Comparison of ENCODE assay signal across 15 cellular contexts in the genomic region with DNA sequence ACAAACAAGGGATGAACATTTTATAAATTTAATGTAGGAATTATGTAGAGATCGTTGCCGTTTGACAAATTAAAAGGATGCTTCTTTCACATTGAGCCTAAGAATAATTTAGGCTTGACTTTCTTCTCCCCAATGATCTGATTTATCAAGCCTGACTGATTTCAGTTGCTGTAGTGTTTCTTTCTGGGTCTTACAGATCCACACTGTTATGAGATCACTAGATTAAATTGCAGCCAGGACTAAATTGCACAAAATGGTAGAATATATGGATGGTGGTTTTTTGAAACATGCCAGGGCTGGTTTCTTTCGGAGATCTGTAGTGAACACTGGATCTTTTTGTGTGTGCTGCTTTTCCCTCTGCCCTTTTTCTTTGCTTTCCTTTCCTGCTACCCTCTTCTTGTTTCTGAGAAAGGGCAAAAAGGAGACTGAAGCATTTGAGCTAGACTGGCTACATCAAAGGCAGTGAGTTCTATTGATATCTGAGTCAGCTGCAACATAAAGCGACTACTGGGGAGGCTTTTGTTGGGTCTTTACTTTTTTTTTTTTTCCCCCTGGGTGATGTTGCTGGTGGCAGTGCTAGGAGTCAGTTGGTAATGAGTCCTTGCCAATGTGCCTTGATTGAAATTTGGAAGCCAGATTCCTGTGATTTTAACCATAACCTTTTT.
DNase-seq lines count a peak whose midpoint lies in the region; ATAC-seq and TF ChIP-seq lines count a peak whose summit lies in the region.
"Had no signal": no experiment of that assay in that cellular context is flagged by ENCODE, and none has a peak within 500 bp of the region (broad histone marks: within the 10 kb centered on the region; RNA-seq: fewer than 3 reads in every experiment).

No MANE protein-coding gene starts in this region.

- no peak for DNase-seq in activated naive CD4-positive, alpha-beta T cell treated with anti-CD3 and anti-CD28 coated beads, Interleukin-2, amount 50 U/mL, for 72 hours (ENCODE audit: low spot score in 2 of 2)
- DNase-seq in activated naive CD4-positive, alpha-beta T cell (lab: John Stamatoyannopoulos, UW), result no peak
- DNase-seq in WTC11 (ENCODE audit: low spot score) (no peak), right cardiac atrium (no peak), germinal center (ENCODE audit: low spot score) (no peak), nucleus accumbens (lab: John Stamatoyannopoulos, UW) (no peak), RPMI8226 (no peak)
- DNase-seq: activated CD4-positive, alpha-beta T cell treated with anti-CD3 and anti-CD28 coated beads for 4 hours; DMS 273 treated with DMSO at 0.1 percent for 48 hours; left lung; NCI-H1048; NCI-H2227 treated with DMSO at 0.1 percent for 48 hours; thyroid gland had no signal

- peaks cover 5% of the 10 kb centered on the region for H3K4me1 ChIP-seq in right cardiac atrium (ENCODE audit: control insufficient read depth, insufficient read depth, low read length)
- H3K4me1 ChIP-seq: left lung had no signal

- WGBS in right cardiac atrium, result 86% methylated on average over 4 of the region's 4 CpGs

- peak overlapping the region; percentile 2 to 11 for H3K27ac Mint-ChIP-seq in activated naive CD4-positive, alpha-beta T cell treated with anti-CD3 and anti-CD28 coated beads, Interleukin-2, amount 50 U/mL, for 72 hours
- peak overlapping the region; percentile 34 for H3K27ac Mint-ChIP-seq in WTC11
- peak overlapping the region; percentile 56 for H3K27ac Mint-ChIP-seq in stimulated activated naive CD8-positive, alpha-beta T cell treated with anti-CD3 and anti-CD28 coated beads, Interleukin-15, Interleukin-2, amounts not matched to agents 100 ng/mL and 50 ng/mL, for 24 hours

- H3K27me3 Mint-ChIP-seq in WTC11 (ENCODE audit: low read depth), result no peaks in the 10 kb centered on the region
- no peaks in the 10 kb centered on the region for H3K27me3 Mint-ChIP-seq in stimulated activated naive CD8-positive, alpha-beta T cell treated with anti-CD3 and anti-CD28 coated beads, Interleukin-15, Interleukin-2, amounts not matched to agents 100 ng/mL and 50 ng/mL, for 24 hours
- H3K27me3 Mint-ChIP-seq: IgD-negative memory B cell had no signal

- H3K9me3 Mint-ChIP-seq in activated naive CD4-positive, alpha-beta T cell treated with anti-CD3 and anti-CD28 coated beads, Interleukin-2, amount 50 U/mL, for 72 hours, result no peaks in the 10 kb centered on the region
- peaks cover 5% of the 10 kb centered on the region for H3K9me3 Mint-ChIP-seq in WTC11
- peaks cover 5% of the 10 kb centered on the region for H3K9me3 Mint-ChIP-seq in stimulated activated naive CD8-positive, alpha-beta T cell treated with anti-CD3 and anti-CD28 coated beads, Interleukin-15, Interleukin-2, amounts not matched to agents 100 ng/mL and 50 ng/mL, for 24 hours
- H3K9me3 Mint-ChIP-seq: IgD-negative memory B cell had no signal

- H3K4me3 ChIP-seq in right cardiac atrium (ENCODE audit: low read length), result no peak overlapping the region
- H3K4me3 ChIP-seq: left lung, thyroid gland had no signal

- H3K27me3 ChIP-seq in right cardiac atrium (ENCODE audit: control insufficient read depth, insufficient read depth), result no peaks in the 10 kb centered on the region
- H3K27me3 ChIP-seq: left lung, thyroid gland had no signal

- H3K27ac ChIP-seq in right cardiac atrium (ENCODE audit: low read length), result peak overlapping the region; percentile 83
- H3K27ac ChIP-seq: left lung, thyroid gland had no signal

- no peaks in the 10 kb centered on the region for H3K9me3 ChIP-seq in right cardiac atrium (ENCODE audit: control insufficient read depth, low read length)
- H3K9me3 ChIP-seq: left lung, thyroid gland had no signal

- H3K4me3 Mint-ChIP-seq in WTC11, result no peak overlapping the region
- peak overlapping the region; percentile 12 for H3K4me3 Mint-ChIP-seq in stimulated activated naive CD8-positive, alpha-beta T cell treated with anti-CD3 and anti-CD28 coated beads, Interleukin-15, Interleukin-2, amounts not matched to agents 100 ng/mL and 50 ng/mL, for 24 hours

- intact Hi-C loops in right cardiac atrium (cut with DNase I), result no loop called here

- H3K36me3 Mint-ChIP-seq in activated naive CD4-positive, alpha-beta T cell treated with anti-CD3 and anti-CD28 coated beads, Interleukin-2, amount 50 U/mL, for 72 hours, result peaks cover 0 to 6% of the 10 kb centered on the region in 2 donors
- H3K36me3 Mint-ChIP-seq in WTC11, result peaks cover 5% of the 10 kb centered on the region
- peaks cover 17% of the 10 kb centered on the region for H3K36me3 Mint-ChIP-seq in stimulated activated naive CD8-positive, alpha-beta T cell treated with anti-CD3 and anti-CD28 coated beads, Interleukin-15, Interleukin-2, amounts not matched to agents 100 ng/mL and 50 ng/mL, for 24 hours (ENCODE audit: low read depth)

- no peak for TF ChIP-seq CTCF in WTC11 (IDR thresholded peaks at IDR 0.05)

- ATAC-seq in activated naive CD4-positive, alpha-beta T cell treated with anti-CD3 and anti-CD28 coated beads, Interleukin-2, amount 50 U/mL, for 72 hours, result peak; percentile 41 to 70
- ATAC-seq in WTC11, result peak; percentile 46; the same call in 1 of the 2 replicates
- no peak for ATAC-seq in right cardiac atrium
- ATAC-seq: left lung had no signal

- POLR2A ChIA-PET in WTC11 (lab: Charles Lee), result no interaction called here

- CTCF ChIA-PET in WTC11 (lab: Charles Lee), result no interaction called here

- peaks cover 52% of the 10 kb centered on the region for H3K4me1 Mint-ChIP-seq in WTC11
- peaks cover 68% of the 10 kb centered on the region for H3K4me1 Mint-ChIP-seq in stimulated activated naive CD8-positive, alpha-beta T cell treated with anti-CD3 and anti-CD28 coated beads, Interleukin-15, Interleukin-2, amounts not matched to agents 100 ng/mL and 50 ng/mL, for 24 hours (ENCODE audit: low read depth)

TF ChIP-seq in WTC11, 78 proteins besides CTCF, POLR2A, EP300 and RAD21:
- TF ChIP-seq SOX15 (CRISPR knock-in tag; IDR thresholded peaks at IDR 0.05) (no peak), ZNF423 (CRISPR knock-in tag; IDR thresholded peaks at IDR 0.05) (no peak), HMGA2 (CRISPR knock-in tag; IDR thresholded peaks at IDR 0.05) (no peak), TP53 (CRISPR knock-in tag; IDR thresholded peaks at IDR 0.05) (no peak), FOXK1 (CRISPR knock-in tag; IDR thresholded peaks at IDR 0.05) (no peak), EMX1 (CRISPR knock-in tag; IDR thresholded peaks at IDR 0.05) (no peak), SP1 (CRISPR knock-in tag; conservative IDR thresholded peaks at IDR 0.05) (no peak), TEAD4 (CRISPR knock-in tag; IDR thresholded peaks at IDR 0.05) (no peak), ZBTB21 (CRISPR knock-in tag; IDR thresholded peaks at IDR 0.05; ENCODE audit: borderline replicate concordance) (no peak), JUN (CRISPR knock-in tag; IDR thresholded peaks at IDR 0.05) (no peak)
- TF ChIP-seq, protein P1, sequence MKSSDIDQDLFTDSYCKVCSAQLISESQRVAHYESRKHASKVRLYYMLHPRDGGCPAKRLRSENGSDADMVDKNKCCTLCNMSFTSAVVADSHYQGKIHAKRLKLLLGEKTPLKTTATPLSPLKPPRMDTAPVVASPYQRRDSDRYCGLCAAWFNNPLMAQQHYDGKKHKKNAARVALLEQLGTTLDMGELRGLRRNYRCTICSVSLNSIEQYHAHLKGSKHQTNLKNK (CRISPR knock-in tag; IDR thresholded peaks at IDR 0.05), result no peak
- TF ChIP-seq, protein P2, sequence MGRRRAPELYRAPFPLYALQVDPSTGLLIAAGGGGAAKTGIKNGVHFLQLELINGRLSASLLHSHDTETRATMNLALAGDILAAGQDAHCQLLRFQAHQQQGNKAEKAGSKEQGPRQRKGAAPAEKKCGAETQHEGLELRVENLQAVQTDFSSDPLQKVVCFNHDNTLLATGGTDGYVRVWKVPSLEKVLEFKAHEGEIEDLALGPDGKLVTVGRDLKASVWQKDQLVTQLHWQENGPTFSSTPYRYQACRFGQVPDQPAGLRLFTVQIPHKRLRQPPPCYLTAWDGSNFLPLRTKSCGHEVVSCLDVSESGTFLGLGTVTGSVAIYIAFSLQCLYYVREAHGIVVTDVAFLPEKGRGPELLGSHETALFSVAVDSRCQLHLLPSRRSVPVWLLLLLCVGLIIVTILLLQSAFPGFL (CRISPR knock-in tag; IDR thresholded peaks at IDR 0.05; ENCODE audit: borderline replicate concordance), result no peak
- TF ChIP-seq, protein P3, sequence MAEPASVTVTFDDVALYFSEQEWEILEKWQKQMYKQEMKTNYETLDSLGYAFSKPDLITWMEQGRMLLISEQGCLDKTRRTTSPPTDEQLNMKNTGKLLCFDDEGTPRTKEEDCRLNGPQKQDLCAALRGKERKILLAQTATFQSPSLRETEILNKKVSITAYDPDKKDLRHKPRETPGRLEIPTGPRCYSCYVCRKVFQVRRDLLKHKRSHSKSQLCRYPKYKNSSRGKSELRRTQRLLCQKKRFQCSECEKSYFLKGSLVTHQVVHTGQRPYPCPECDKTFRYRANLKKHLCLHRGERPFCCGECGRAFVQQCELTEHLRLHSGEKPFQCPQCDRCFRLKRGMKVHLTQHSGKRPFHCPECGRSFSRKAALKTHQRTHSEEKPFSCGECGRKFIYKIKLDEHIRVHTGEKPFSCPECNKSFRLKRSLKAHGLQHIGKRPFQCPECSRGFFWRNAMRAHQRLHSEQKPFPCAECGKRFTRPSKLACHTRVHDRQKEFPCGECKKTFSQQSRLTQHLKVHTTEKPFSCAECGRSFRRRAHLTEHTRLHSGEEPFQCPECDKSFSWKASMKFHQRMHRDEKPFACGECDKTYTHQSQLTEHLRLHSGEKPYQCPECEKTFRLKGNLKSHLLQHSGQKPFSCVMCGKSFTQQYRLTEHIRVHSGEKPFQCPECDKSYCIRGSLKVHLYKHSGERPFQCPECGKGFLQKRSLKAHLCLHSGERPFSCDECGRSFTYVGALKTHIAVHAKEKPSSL (CRISPR knock-in tag; conservative IDR thresholded peaks at IDR 0.05), result no peak
- TF ChIP-seq, protein P4, sequence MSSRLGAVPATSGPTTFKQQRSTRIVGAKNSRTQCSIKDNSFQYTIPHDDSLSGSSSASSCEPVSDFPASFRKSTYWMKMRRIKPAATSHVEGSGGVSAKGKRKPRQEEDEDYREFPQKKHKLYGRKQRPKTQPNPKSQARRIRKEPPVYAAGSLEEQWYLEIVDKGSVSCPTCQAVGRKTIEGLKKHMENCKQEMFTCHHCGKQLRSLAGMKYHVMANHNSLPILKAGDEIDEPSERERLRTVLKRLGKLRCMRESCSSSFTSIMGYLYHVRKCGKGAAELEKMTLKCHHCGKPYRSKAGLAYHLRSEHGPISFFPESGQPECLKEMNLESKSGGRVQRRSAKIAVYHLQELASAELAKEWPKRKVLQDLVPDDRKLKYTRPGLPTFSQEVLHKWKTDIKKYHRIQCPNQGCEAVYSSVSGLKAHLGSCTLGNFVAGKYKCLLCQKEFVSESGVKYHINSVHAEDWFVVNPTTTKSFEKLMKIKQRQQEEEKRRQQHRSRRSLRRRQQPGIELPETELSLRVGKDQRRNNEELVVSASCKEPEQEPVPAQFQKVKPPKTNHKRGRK (CRISPR knock-in tag; IDR thresholded peaks at IDR 0.05; ENCODE audit: borderline replicate concordance), result no peak

Comparison
In these comparisons a context has a peak if more than half of its experiments do, and no peak if none do; other contexts are left out.
1. ATAC-seq: peak in activated naive CD4-positive, alpha-beta T cell treated with anti-CD3 and anti-CD28 coated beads, Interleukin-2, amount 50 U/mL, for 72 hours (2 of 2) and WTC11 (single experiment); none in right cardiac atrium (0 of 2).
2. Peak in every context shown above with its lines, with median percentiles within 50 percentile points of each other: H3K27ac Mint-ChIP-seq.